18 cellular contexts compared by ENCODE assay signal in genomic region chr20:57791178-57791945, GRCh38.
DNase-seq lines count a peak whose midpoint lies in the region; ATAC-seq, FAIRE-seq and TF ChIP-seq lines count a peak whose summit lies in the region.
"Had no signal": no experiment of that assay in that cellular context is flagged by ENCODE, and none has a peak within 500 bp of the region (broad histone marks: within the 10 kb centered on the region; RNA-seq: fewer than 3 reads in every experiment).

No MANE protein-coding gene starts in this region.

- peaks cover 9% of the 10 kb centered on the region for H3K27me3 Mint-ChIP-seq in nephron (ENCODE audit: low read depth)
- no peaks in the 10 kb centered on the region for H3K27me3 Mint-ChIP-seq in activated CD8-positive, alpha-beta T cell treated with anti-CD3 and anti-CD28 coated beads for 36 hours
- peaks cover 4% of the 10 kb centered on the region for H3K27me3 Mint-ChIP-seq in activated T-helper 17 cell treated with anti-CD3 and anti-CD28 coated beads, Interleukin-2, amount 50 U/mL, for 72 hours
- H3K27me3 Mint-ChIP-seq: CD4-positive, alpha-beta T cell had no signal

- WGBS in K562 (ENCODE audit: insufficient coverage, low coverage, missing lambda C conversion rate) = under 1% methylated on average over 14 of the region's 14 CpGs

- H3K4me2 ChIP-seq in Karpas-422 (ENCODE audit: low read depth, low read length, poor library complexity, severe bottlenecking) (no peak overlapping the region), K562 (ENCODE audit: insufficient read depth, low read length) (no peak overlapping the region)

- H3K27me3 ChIP-seq in Karpas-422 (ENCODE audit: low read length) (no peaks in the 10 kb centered on the region; the same call in 1 of the 2 replicates), K562 (ENCODE audit: control insufficient read depth in 2 of 2, insufficient read depth in 2 of 2, low read length in 2 of 2) (peaks cover 5 to 39% of the 10 kb centered on the region in 2 experiments; a peak in 3 of 5 replicates), upper lobe of right lung (no peaks in the 10 kb centered on the region)

- H4K20me1 ChIP-seq in Karpas-422 (ENCODE audit: insufficient read depth, low read depth, low read length) = 0 out of 2 replicates have a peak, but pooled peaks cover 3% of the 10 kb centered on the region
- H4K20me1 ChIP-seq in K562 (replicated peaks; ENCODE audit: control insufficient read depth, insufficient read depth, low read length) = no peaks in the 10 kb centered on the region; the same call in 1 of the 2 replicates

- in situ Hi-C loops in K562 (cut with MboI) = no loop called here

- no peak for ATAC-seq in K562
- no peak for ATAC-seq in upper lobe of right lung
- ATAC-seq in activated CD8-positive, alpha-beta T cell treated with anti-CD3 and anti-CD28 coated beads for 36 hours = no peak
- no peak for ATAC-seq in activated T-helper 17 cell treated with anti-CD3 and anti-CD28 coated beads, Interleukin-2, amount 50 U/mL, for 72 hours (replicated peaks)
- ATAC-seq: SK-N-SH treated with all-trans-retinoic acid at 6 μM for 48 hours had no signal

- DNase-seq in Karpas-422 (peak; percentile 55), K562 (ENCODE audit: extremely low read depth in 1 of 4, low spot score in 3 of 4) (no peak), upper lobe of right lung (peak; percentile 37), RPMI8226 (no peak)
- DNase-seq in activated CD8-positive, alpha-beta T cell treated with anti-CD3 and anti-CD28 coated beads for 36 hours = no peak
- DNase-seq: CD4-positive, alpha-beta T cell; HFFc6; NCI-H1105; NCI-H2081 treated with DMSO at 0.1 percent for 48 hours; NCI-H774; SHP77 treated with DMSO at 0.1 percent for 48 hours had no signal

- no peak for TF ChIP-seq POLR2A in K562 (conservative IDR thresholded peaks at IDR 0.05)

- H2AFZ ChIP-seq in Karpas-422 (ENCODE audit: low read length) = no peak overlapping the region
- H2AFZ ChIP-seq in K562 (ENCODE audit: low read depth, low read length) = no peak overlapping the region

- no peak overlapping the region for H3K27ac ChIP-seq in Karpas-422 (ENCODE audit: low read length)
- no peak overlapping the region for H3K27ac ChIP-seq in K562 (ENCODE audit: extremely low read depth, low read depth, low read length)
- H3K27ac ChIP-seq in upper lobe of right lung = no peak overlapping the region

- FAIRE-seq in K562 (lab: Jason Lieb, UNC) = no peak
- FAIRE-seq: G401.6, H54 had no signal

- H3K27ac Mint-ChIP-seq in nephron = peak overlapping the region in 2 of 3 experiments; percentile 1 to 4
- H3K27ac Mint-ChIP-seq in activated CD8-positive, alpha-beta T cell treated with anti-CD3 and anti-CD28 coated beads for 36 hours = no peak overlapping the region
- H3K27ac Mint-ChIP-seq in activated T-helper 17 cell treated with anti-CD3 and anti-CD28 coated beads, Interleukin-2, amount 50 U/mL, for 72 hours = no peak overlapping the region
- H3K27ac Mint-ChIP-seq: CD4-positive, alpha-beta T cell; HFFc6; IgD-negative memory B cell had no signal

- no peak for TF ChIP-seq RAD21 in K562 (CRISPR knock-in tag; conservative IDR thresholded peaks at IDR 0.05 in 1 of 2, IDR thresholded peaks at IDR 0.05 in 1 of 2)

- H3K9ac ChIP-seq in Karpas-422 (ENCODE audit: low read length) = no peak overlapping the region
- no peak overlapping the region for H3K9ac ChIP-seq in K562 (ENCODE audit: insufficient read depth in 1 of 2, low read depth in 2 of 2, low read length in 2 of 2)

- POLR2A ChIA-PET in K562 (lab: Yijun Ruan, JAX) = interaction anchor here (1.6 kb wide), 1 partner anchor 9 kb away, joined by 3 read pairs; no protein-coding TSS in a partner anchor
- POLR2A ChIA-PET in activated CD8-positive, alpha-beta T cell treated with anti-CD3 and anti-CD28 coated beads for 36 hours (lab: Charles Lee) = no interaction called here

- no peaks in the 10 kb centered on the region for H3K36me3 ChIP-seq in Karpas-422 (ENCODE audit: insufficient read depth, low read length)
- H3K36me3 ChIP-seq in K562 (ENCODE audit: control insufficient read depth, insufficient read depth, low read length) = no peaks in the 10 kb centered on the region
- no peaks in the 10 kb centered on the region for H3K36me3 ChIP-seq in upper lobe of right lung

- H3K9me1 ChIP-seq in K562 (ENCODE audit: control insufficient read depth, insufficient read depth, low read length) = no peaks in the 10 kb centered on the region

- intact Hi-C loops in K562 (cut with micrococcal nuclease) (no loop called here), upper lobe of right lung (cut with DNase I) (no loop called here)
- intact Hi-C loops in activated CD8-positive, alpha-beta T cell treated with anti-CD3 and anti-CD28 coated beads for 36 hours (cut with micrococcal nuclease) = no loop called here

- no peaks in the 10 kb centered on the region for H3K79me2 ChIP-seq in Karpas-422 (ENCODE audit: low read length)
- H3K79me2 ChIP-seq in K562 (ENCODE audit: control insufficient read depth, insufficient read depth, low read length) = no peaks in the 10 kb centered on the region

- H3K4me3 Mint-ChIP-seq in nephron = no peak overlapping the region
- no peak overlapping the region for H3K4me3 Mint-ChIP-seq in activated CD8-positive, alpha-beta T cell treated with anti-CD3 and anti-CD28 coated beads for 36 hours
- no peak overlapping the region for H3K4me3 Mint-ChIP-seq in activated T-helper 17 cell treated with anti-CD3 and anti-CD28 coated beads, Interleukin-2, amount 50 U/mL, for 72 hours
- H3K4me3 Mint-ChIP-seq: CD4-positive, alpha-beta T cell; HFFc6; IgD-negative memory B cell had no signal

- peaks cover 20% of the 10 kb centered on the region for H3K4me1 ChIP-seq in Karpas-422 (ENCODE audit: low read length)
- no peaks in the 10 kb centered on the region for H3K4me1 ChIP-seq in K562 (replicated peaks in 1 of 2; ENCODE audit: control insufficient read depth in 2 of 2, insufficient read depth in 2 of 2, low read length in 2 of 2)
- no peaks in the 10 kb centered on the region for H3K4me1 ChIP-seq in upper lobe of right lung

- no peak for TF ChIP-seq EP300 in K562 (IDR thresholded peaks at IDR 0.05; ENCODE audit: low read length)

- no peaks in the 10 kb centered on the region for H3K36me3 Mint-ChIP-seq in nephron (ENCODE audit: low read depth)
- no peaks in the 10 kb centered on the region for H3K36me3 Mint-ChIP-seq in activated CD8-positive, alpha-beta T cell treated with anti-CD3 and anti-CD28 coated beads for 36 hours (ENCODE audit: low read depth)
- no peaks in the 10 kb centered on the region for H3K36me3 Mint-ChIP-seq in activated T-helper 17 cell treated with anti-CD3 and anti-CD28 coated beads, Interleukin-2, amount 50 U/mL, for 72 hours (ENCODE audit: low read depth)

- peaks cover 48% of the 10 kb centered on the region for H3K4me1 Mint-ChIP-seq in nephron
- H3K4me1 Mint-ChIP-seq in activated CD8-positive, alpha-beta T cell treated with anti-CD3 and anti-CD28 coated beads for 36 hours (ENCODE audit: low read depth) = no peaks in the 10 kb centered on the region
- H3K4me1 Mint-ChIP-seq in activated T-helper 17 cell treated with anti-CD3 and anti-CD28 coated beads, Interleukin-2, amount 50 U/mL, for 72 hours = no peaks in the 10 kb centered on the region
- H3K4me1 Mint-ChIP-seq: IgD-negative memory B cell had no signal

- no peak for TF ChIP-seq CTCF in K562 (IDR thresholded peaks at IDR 0.05 in 2 of 3, conservative IDR thresholded peaks at IDR 0.05 in 1 of 3; ENCODE audit: insufficient read depth in 2 of 3, low read depth in 1 of 3, low read length in 3 of 3)
- TF ChIP-seq CTCF in nephron (IDR thresholded peaks at IDR 0.05; ENCODE audit: unreplicated experiment in 3 of 3) = no peak
- no peak for TF ChIP-seq CTCF in upper lobe of right lung (IDR thresholded peaks at IDR 0.05)
- no peak for TF ChIP-seq CTCF in activated CD8-positive, alpha-beta T cell treated with anti-CD3 and anti-CD28 coated beads for 36 hours (IDR thresholded peaks at IDR 0.05)

- no peak overlapping the region for H3K4me3 ChIP-seq in Karpas-422 (ENCODE audit: low read length)
- no peak overlapping the region for H3K4me3 ChIP-seq in K562
- H3K4me3 ChIP-seq in upper lobe of right lung = no peak overlapping the region

- no TSS peak for BruUV-seq in K562 (replicated peaks; lab: Mats Ljungman, UMichigan)

- H3K9me2 ChIP-seq in Karpas-422 (replicated peaks; ENCODE audit: insufficient read depth, low read length) = no peaks in the 10 kb centered on the region

- CTCF ChIA-PET in K562 (lab: Yijun Ruan, JAX; ENCODE audit: low intra/inter-chr PET ratio) = no interaction called here
- CTCF ChIA-PET in activated CD8-positive, alpha-beta T cell treated with anti-CD3 and anti-CD28 coated beads for 36 hours (lab: Charles Lee) = no interaction called here

- H3K9me3 Mint-ChIP-seq in nephron = no peaks in the 10 kb centered on the region
- H3K9me3 Mint-ChIP-seq in activated CD8-positive, alpha-beta T cell treated with anti-CD3 and anti-CD28 coated beads for 36 hours = no peaks in the 10 kb centered on the region
- H3K9me3 Mint-ChIP-seq in activated T-helper 17 cell treated with anti-CD3 and anti-CD28 coated beads, Interleukin-2, amount 50 U/mL, for 72 hours = no peaks in the 10 kb centered on the region
- H3K9me3 Mint-ChIP-seq: CD4-positive, alpha-beta T cell; HFFc6; IgD-negative memory B cell had no signal

- H3K9me3 ChIP-seq in Karpas-422 (ENCODE audit: low read length) (no peaks in the 10 kb centered on the region), K562 (replicated peaks; ENCODE audit: control insufficient read depth, insufficient read depth, low read depth, low read length) (no peaks in the 10 kb centered on the region), upper lobe of right lung (no peaks in the 10 kb centered on the region)
- H3K9me3 ChIP-seq: Caco-2 had no signal

TF ChIP-seq in K562, 482 proteins besides CTCF, POLR2A, EP300 and RAD21 (continues in another document):
- peak; percentile 69 for TF ChIP-seq ZNF146 (CRISPR knock-in tag; IDR thresholded peaks at IDR 0.05; ENCODE audit: unreplicated experiment)

Comparison
In these comparisons a context has a peak if more than half of its experiments do, and no peak if none do; other contexts are left out.
1. DNase-seq: peak in Karpas-422 (single experiment) and upper lobe of right lung (single experiment); none in K562 (0 of 4), activated CD8-positive, alpha-beta T cell treated with anti-CD3 and anti-CD28 coated beads for 36 hours (single experiment) and RPMI8226 (single experiment).
2. H3K27ac Mint-ChIP-seq: peak in nephron (2 of 3); none in activated CD8-positive, alpha-beta T cell treated with anti-CD3 and anti-CD28 coated beads for 36 hours (single experiment) and activated T-helper 17 cell treated with anti-CD3 and anti-CD28 coated beads, Interleukin-2, amount 50 U/mL, for 72 hours (single experiment).